ENCODE assay signal across 1 cellular context in genomic region chr2:46134531-46135229, GRCh38.
TF ChIP-seq lines count a peak whose summit lies in the region.

No MANE protein-coding gene starts in this region.

TF ChIP-seq in K562, 482 proteins besides CTCF, POLR2A, EP300 and RAD21 (continued from another document and continues in another):
- no peak for TF ChIP-seq GMEB1 (CRISPR knock-in tag; IDR thresholded peaks at IDR 0.05)
- TF ChIP-seq ZNF175 (CRISPR knock-in tag; IDR thresholded peaks at IDR 0.05; ENCODE audit: low read depth), result no peak
- TF ChIP-seq FOSL1 (tag; conservative IDR thresholded peaks at IDR 0.05), result peak; percentile 81
- TF ChIP-seq ZKSCAN1 (IDR thresholded peaks at IDR 0.05; ENCODE audit: low read depth, low read length), result no peak
- TF ChIP-seq ARID2 (IDR thresholded peaks at IDR 0.05), result no peak
- no peak for TF ChIP-seq PRDM10 (IDR thresholded peaks at IDR 0.05; ENCODE audit: partially characterized antibody)
- peak; percentile 66 for TF ChIP-seq ELF1 (tag; IDR thresholded peaks at IDR 0.05)
- TF ChIP-seq, protein P1, sequence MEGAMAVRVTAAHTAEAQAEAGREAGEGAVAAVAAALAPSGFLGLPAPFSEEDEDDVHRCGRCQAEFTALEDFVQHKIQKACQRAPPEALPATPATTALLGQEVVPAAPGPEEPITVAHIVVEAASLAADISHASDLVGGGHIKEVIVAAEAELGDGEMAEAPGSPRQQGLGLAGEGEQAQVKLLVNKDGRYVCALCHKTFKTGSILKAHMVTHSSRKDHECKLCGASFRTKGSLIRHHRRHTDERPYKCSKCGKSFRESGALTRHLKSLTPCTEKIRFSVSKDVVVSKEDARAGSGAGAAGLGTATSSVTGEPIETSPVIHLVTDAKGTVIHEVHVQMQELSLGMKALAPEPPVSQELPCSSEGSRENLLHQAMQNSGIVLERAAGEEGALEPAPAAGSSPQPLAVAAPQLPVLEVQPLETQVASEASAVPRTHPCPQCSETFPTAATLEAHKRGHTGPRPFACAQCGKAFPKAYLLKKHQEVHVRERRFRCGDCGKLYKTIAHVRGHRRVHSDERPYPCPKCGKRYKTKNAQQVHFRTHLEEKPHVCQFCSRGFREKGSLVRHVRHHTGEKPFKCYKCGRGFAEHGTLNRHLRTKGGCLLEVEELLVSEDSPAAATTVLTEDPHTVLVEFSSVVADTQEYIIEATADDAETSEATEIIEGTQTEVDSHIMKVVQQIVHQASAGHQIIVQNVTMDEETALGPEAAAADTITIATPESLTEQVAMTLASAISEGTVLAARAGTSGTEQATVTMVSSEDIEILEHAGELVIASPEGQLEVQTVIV (CRISPR knock-in tag; IDR thresholded peaks at IDR 0.05; ENCODE audit: borderline replicate concordance), result no peak
- no peak for TF ChIP-seq ZNF354B (CRISPR knock-in tag; IDR thresholded peaks at IDR 0.05)
- TF ChIP-seq SOX6 (IDR thresholded peaks at IDR 0.05), result peak; percentile 71; the same call in 1 of the 2 replicates
- TF ChIP-seq, protein P2, sequence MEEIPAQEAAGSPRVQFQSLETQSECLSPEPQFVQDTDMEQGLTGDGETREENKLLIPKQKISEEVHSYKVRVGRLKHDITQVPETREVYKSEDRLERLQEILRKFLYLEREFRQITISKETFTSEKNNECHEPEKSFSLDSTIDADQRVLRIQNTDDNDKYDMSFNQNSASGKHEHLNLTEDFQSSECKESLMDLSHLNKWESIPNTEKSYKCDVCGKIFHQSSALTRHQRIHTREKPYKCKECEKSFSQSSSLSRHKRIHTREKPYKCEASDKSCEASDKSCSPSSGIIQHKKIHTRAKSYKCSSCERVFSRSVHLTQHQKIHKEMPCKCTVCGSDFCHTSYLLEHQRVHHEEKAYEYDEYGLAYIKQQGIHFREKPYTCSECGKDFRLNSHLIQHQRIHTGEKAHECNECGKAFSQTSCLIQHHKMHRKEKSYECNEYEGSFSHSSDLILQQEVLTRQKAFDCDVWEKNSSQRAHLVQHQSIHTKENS (CRISPR knock-in tag; IDR thresholded peaks at IDR 0.05), result no peak
- TF ChIP-seq ZNF589 (CRISPR knock-in tag; IDR thresholded peaks at IDR 0.05; ENCODE audit: low read depth), result 0 out of 2 replicates have a peak, but pooled peaks have one; percentile 39
- TF ChIP-seq FIP1L1 (IDR thresholded peaks at IDR 0.05; ENCODE audit: low read depth, low read length, poor library complexity, severe bottlenecking), result no peak
- no peak for TF ChIP-seq TSC22D4 (tag; IDR thresholded peaks at IDR 0.05)
- TF ChIP-seq ZSCAN29 (IDR thresholded peaks at IDR 0.05), result no peak
- TF ChIP-seq TEAD4 (IDR thresholded peaks at IDR 0.05; ENCODE audit: low read length), result peak; percentile 46; the same call in 1 of the 2 replicates
- TF ChIP-seq TEAD4 (CRISPR knock-in tag; IDR thresholded peaks at IDR 0.05; ENCODE audit: borderline replicate concordance), result no peak
- TF ChIP-seq HBP1 (CRISPR knock-in tag; IDR thresholded peaks at IDR 0.05), result no peak
- peak; percentile 69 for TF ChIP-seq SMAD4 (CRISPR knock-in tag; conservative IDR thresholded peaks at IDR 0.05)
- TF ChIP-seq, protein P3, sequence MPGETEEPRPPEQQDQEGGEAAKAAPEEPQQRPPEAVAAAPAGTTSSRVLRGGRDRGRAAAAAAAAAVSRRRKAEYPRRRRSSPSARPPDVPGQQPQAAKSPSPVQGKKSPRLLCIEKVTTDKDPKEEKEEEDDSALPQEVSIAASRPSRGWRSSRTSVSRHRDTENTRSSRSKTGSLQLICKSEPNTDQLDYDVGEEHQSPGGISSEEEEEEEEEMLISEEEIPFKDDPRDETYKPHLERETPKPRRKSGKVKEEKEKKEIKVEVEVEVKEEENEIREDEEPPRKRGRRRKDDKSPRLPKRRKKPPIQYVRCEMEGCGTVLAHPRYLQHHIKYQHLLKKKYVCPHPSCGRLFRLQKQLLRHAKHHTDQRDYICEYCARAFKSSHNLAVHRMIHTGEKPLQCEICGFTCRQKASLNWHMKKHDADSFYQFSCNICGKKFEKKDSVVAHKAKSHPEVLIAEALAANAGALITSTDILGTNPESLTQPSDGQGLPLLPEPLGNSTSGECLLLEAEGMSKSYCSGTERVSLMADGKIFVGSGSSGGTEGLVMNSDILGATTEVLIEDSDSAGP (CRISPR knock-in tag; IDR thresholded peaks at IDR 0.05), result no peak
- TF ChIP-seq GABPB1 (CRISPR knock-in tag; IDR thresholded peaks at IDR 0.05), result 0 out of 2 replicates have a peak, but pooled peaks have one; percentile 20
- TF ChIP-seq DPF2 (IDR thresholded peaks at IDR 0.05), result no peak
- TF ChIP-seq BACH1 (tag; IDR thresholded peaks at IDR 0.05), result no peak
- no peak for TF ChIP-seq ZNF764 (CRISPR knock-in tag; IDR thresholded peaks at IDR 0.05; ENCODE audit: low read depth)
- TF ChIP-seq, protein P4, sequence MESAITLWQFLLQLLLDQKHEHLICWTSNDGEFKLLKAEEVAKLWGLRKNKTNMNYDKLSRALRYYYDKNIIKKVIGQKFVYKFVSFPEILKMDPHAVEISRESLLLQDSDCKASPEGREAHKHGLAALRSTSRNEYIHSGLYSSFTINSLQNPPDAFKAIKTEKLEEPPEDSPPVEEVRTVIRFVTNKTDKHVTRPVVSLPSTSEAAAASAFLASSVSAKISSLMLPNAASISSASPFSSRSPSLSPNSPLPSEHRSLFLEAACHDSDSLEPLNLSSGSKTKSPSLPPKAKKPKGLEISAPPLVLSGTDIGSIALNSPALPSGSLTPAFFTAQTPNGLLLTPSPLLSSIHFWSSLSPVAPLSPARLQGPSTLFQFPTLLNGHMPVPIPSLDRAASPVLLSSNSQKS (CRISPR knock-in tag; IDR thresholded peaks at IDR 0.05), result no peak
- TF ChIP-seq GTF3C2 (IDR thresholded peaks at IDR 0.05; ENCODE audit: borderline replicate concordance, extremely low read depth, insufficient read length), result no peak
- 0 out of 2 replicates have a peak, but pooled peaks have one; percentile 35 for TF ChIP-seq JUN (IDR thresholded peaks at IDR 0.05; ENCODE audit: borderline replicate concordance, low read depth, low read length)
- no peak for TF ChIP-seq JUN (CRISPR knock-in tag; IDR thresholded peaks at IDR 0.05; ENCODE audit: borderline replicate concordance)
- TF ChIP-seq, protein P5, sequence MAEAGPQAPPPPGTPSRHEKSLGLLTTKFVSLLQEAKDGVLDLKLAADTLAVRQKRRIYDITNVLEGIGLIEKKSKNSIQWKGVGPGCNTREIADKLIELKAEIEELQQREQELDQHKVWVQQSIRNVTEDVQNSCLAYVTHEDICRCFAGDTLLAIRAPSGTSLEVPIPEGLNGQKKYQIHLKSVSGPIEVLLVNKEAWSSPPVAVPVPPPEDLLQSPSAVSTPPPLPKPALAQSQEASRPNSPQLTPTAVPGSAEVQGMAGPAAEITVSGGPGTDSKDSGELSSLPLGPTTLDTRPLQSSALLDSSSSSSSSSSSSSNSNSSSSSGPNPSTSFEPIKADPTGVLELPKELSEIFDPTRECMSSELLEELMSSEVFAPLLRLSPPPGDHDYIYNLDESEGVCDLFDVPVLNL (CRISPR knock-in tag; IDR thresholded peaks at IDR 0.05; ENCODE audit: low read depth), result no peak
- peak; percentile 38; the same call in 1 of the 2 replicates for TF ChIP-seq GATA2 (CRISPR knock-in tag; IDR thresholded peaks at IDR 0.05)
- no peak for TF ChIP-seq ZNF436 (CRISPR knock-in tag; IDR thresholded peaks at IDR 0.05)
- no peak for TF ChIP-seq KDM1A (IDR thresholded peaks at IDR 0.05)
- TF ChIP-seq SIRT6 (IDR thresholded peaks at IDR 0.05; ENCODE audit: low read depth, low read length), result no peak
- TF ChIP-seq BCOR (IDR thresholded peaks at IDR 0.05), result no peak
- no peak for TF ChIP-seq SRSF7 (optimal IDR thresholded peaks at IDR 0.05; ENCODE audit: low read depth, low read length)
- TF ChIP-seq USF1 (CRISPR knock-in tag; IDR thresholded peaks at IDR 0.05), result no peak
- TF ChIP-seq, protein P6, sequence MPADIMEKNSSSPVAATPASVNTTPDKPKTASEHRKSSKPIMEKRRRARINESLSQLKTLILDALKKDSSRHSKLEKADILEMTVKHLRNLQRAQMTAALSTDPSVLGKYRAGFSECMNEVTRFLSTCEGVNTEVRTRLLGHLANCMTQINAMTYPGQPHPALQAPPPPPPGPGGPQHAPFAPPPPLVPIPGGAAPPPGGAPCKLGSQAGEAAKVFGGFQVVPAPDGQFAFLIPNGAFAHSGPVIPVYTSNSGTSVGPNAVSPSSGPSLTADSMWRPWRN (IDR thresholded peaks at IDR 0.05; ENCODE audit: low read depth), result peak; percentile 92
- TF ChIP-seq NCOA6 (IDR thresholded peaks at IDR 0.05), result no peak
- TF ChIP-seq GABPA (tag; conservative IDR thresholded peaks at IDR 0.05; ENCODE audit: low read depth), result no peak
- no peak for TF ChIP-seq TBP (optimal IDR thresholded peaks at IDR 0.05; ENCODE audit: low read depth, low read length)
- TF ChIP-seq GTF2E2 (tag; IDR thresholded peaks at IDR 0.05), result no peak
- no peak for TF ChIP-seq TBL1XR1 (IDR thresholded peaks at IDR 0.05; ENCODE audit: low read length in 2 of 2)
- peak; percentile 94 for TF ChIP-seq TFAP4 (CRISPR knock-in tag; IDR thresholded peaks at IDR 0.05; ENCODE audit: borderline replicate concordance)
- TF ChIP-seq CHD1 (IDR thresholded peaks at IDR 0.05; ENCODE audit: low read length), result no peak
- TF ChIP-seq HSF4 (CRISPR knock-in tag; IDR thresholded peaks at IDR 0.05; ENCODE audit: borderline replicate concordance), result no peak
